In genomic region chr7:30752484-30752883, GRCh38 we compare ENCODE assay signal across 1 cellular context.
TF ChIP-seq lines count a peak whose summit lies in the region.

No MANE protein-coding gene starts in this region.

TF ChIP-seq in K562, 482 proteins besides CTCF, POLR2A, EP300 and RAD21:
- TF ChIP-seq MLX (CRISPR knock-in tag; conservative IDR thresholded peaks at IDR 0.05) (no peak), SRSF1 (IDR thresholded peaks at IDR 0.05; ENCODE audit: low read depth, low read length) (no peak), ZNF12 (CRISPR knock-in tag; IDR thresholded peaks at IDR 0.05) (no peak), ZNF592 (IDR thresholded peaks at IDR 0.05) (no peak), CHCHD3 (CRISPR knock-in tag; IDR thresholded peaks at IDR 0.05) (no peak)
TF ChIP-seq in K562: peak in this region for 0.
